Comparison of ENCODE assay signal across 23 cellular contexts in genomic region chr11:72808415-72808814, GRCh38. TPM values are rescaled to one million over a fixed set of nuclear protein-coding genes. Genes with fewer than 3 reads are reported as not detected.
A peak's percentile ranks its signal among the peaks of the same experiment; 100 is the strongest.
DNase-seq lines count a peak whose midpoint lies in the region; ATAC-seq and TF ChIP-seq lines count a peak whose summit lies in the region.
"Had no signal": no experiment of that assay in that cellular context is flagged by ENCODE, and none has a peak within 500 bp of the region (broad histone marks: within the 10 kb centered on the region; RNA-seq: fewer than 3 reads in every experiment).

No MANE protein-coding gene starts in this region.

- intact Hi-C loops in colonic mucosa (cut with DNase I) (no loop called here), left colon (cut with DNase I, micrococcal nuclease) (no loop called here)

- TF ChIP-seq CTCF in HL-60 (IDR thresholded peaks at IDR 0.05; ENCODE audit: insufficient read depth, low read length) (no peak), colonic mucosa (IDR thresholded peaks at IDR 0.05) (no peak), osteoblast (IDR thresholded peaks at IDR 0.05; ENCODE audit: extremely low read depth, low read depth, low read length) (no peak)

- H3K4me1 ChIP-seq in BLaER1 treated with 17β-estradiol and CSF1 and Interleukin-3, amounts not matched to agents 10 nM and 100 nM: peaks cover 47 to 93% (median 84%) of the 10 kb centered on the region in 10 experiments
- H3K4me1 ChIP-seq in colonic mucosa (peaks cover 11% of the 10 kb centered on the region), osteoblast (ENCODE audit: insufficient read depth, low read length) (peaks cover 36% of the 10 kb centered on the region)

- DNase-seq in HL-60 (ENCODE audit: low read depth in 1 of 2, low spot score in 1 of 2) (no peak), colonic mucosa (no peak), osteoblast (ENCODE audit: insufficient read length, low spot score, missing footprints) (peak; percentile 82), left colon (no peak), amniotic stem cell (lab: John Stamatoyannopoulos, UW) (no peak), GDM1 (lab: John Stamatoyannopoulos, UW) (no peak), DMS153 treated with DMSO at 0.1 percent for 48 hours (lab: John Stamatoyannopoulos, UW; ENCODE audit: unreplicated experiment) (no peak)
- DNase-seq: activated CD4-positive, alpha-beta T cell treated with anti-CD3 and anti-CD28 coated beads for 4 hours; activated naive CD4-positive, alpha-beta T cell treated with Interleukin-2 at 50 U/mL for 16 hours; activated T-cell treated with anti-CD3 and anti-CD28 coated beads, Interleukin-2, amount 50 U/mL, for 4 hours; DMS79; GOT3; head of caudate nucleus; kidney glomerular epithelial cell; MM.1S; NCI-H524; RPMI8226; stimulated activated CD4-positive, alpha-beta T cell treated with anti-CD3 and anti-CD28 coated beads, Interleukin-12 subunit alpha, Interleukin-12 subunit beta, amount 100 ng/mL, for 4 hours; stimulated activated naive CD8-positive, alpha-beta T cell treated with anti-CD3 and anti-CD28 coated beads, Interleukin-15, Interleukin-2, amounts not matched to agents 100 U/mL and 50 U/mL, for 24 hours had no signal

- ATAC-seq in left colon: no peak
- ATAC-seq: activated T-cell treated with anti-CD3 and anti-CD28 coated beads, Interleukin-2, amount 50 U/mL, for 4 hours had no signal

- peaks cover 17 to 58% (median 38%) of the 10 kb centered on the region in 11 experiments for H3K36me3 ChIP-seq in BLaER1 treated with 17β-estradiol and CSF1 and Interleukin-3, amounts not matched to agents 10 nM and 100 nM
- no peaks in the 10 kb centered on the region for H3K36me3 ChIP-seq in colonic mucosa
- H3K36me3 ChIP-seq in osteoblast (ENCODE audit: insufficient read depth, low read length): peaks cover 17% of the 10 kb centered on the region
- H3K36me3 ChIP-seq: cardiac muscle cell, thoracic aorta had no signal

- peak overlapping the region; percentile 9 to 100 (median 96) for H3K4me2 ChIP-seq in BLaER1 treated with 17β-estradiol and CSF1 and Interleukin-3, amounts not matched to agents 10 nM and 100 nM
- no peak overlapping the region for H3K4me2 ChIP-seq in osteoblast (ENCODE audit: insufficient read depth, low read length)

- peak overlapping the region in 6 of 10 experiments; percentile 25 to 92 (median 54); a peak in 8 of 20 replicates for H3K4me3 ChIP-seq in BLaER1 treated with 17β-estradiol and CSF1 and Interleukin-3, amounts not matched to agents 10 nM and 100 nM
- H3K4me3 ChIP-seq in HL-60 (replicated peaks; ENCODE audit: insufficient read depth, low read length) (no peak overlapping the region), colonic mucosa (no peak overlapping the region), osteoblast (ENCODE audit: insufficient read depth, low read length) (no peak overlapping the region)
- H3K4me3 ChIP-seq: cardiac muscle cell, SK-N-MC, thoracic aorta had no signal

- H2AFZ ChIP-seq in osteoblast (ENCODE audit: low read length): no peak overlapping the region

- H4K20me1 ChIP-seq in BLaER1 treated with 17β-estradiol and CSF1 and Interleukin-3, amounts not matched to agents 10 nM and 100 nM: no peaks in the 10 kb centered on the region; a peak in 2 of 22 replicates
- H4K20me1 ChIP-seq in osteoblast (ENCODE audit: insufficient read depth, low read length): peaks cover 3% of the 10 kb centered on the region

- peak overlapping the region; percentile 78 to 100 (median 98) for H3K27ac ChIP-seq in BLaER1 treated with 17β-estradiol and CSF1 and Interleukin-3, amounts not matched to agents 10 nM and 100 nM
- H3K27ac ChIP-seq in HL-60 (replicated peaks) (peak overlapping the region; percentile 85), colonic mucosa (peak overlapping the region; percentile 53), osteoblast (ENCODE audit: low read depth, low read length) (peak overlapping the region; percentile 82)
- H3K27ac ChIP-seq: cardiac muscle cell, SK-N-MC, thoracic aorta had no signal

- peaks cover 18% of the 10 kb centered on the region for H3K79me2 ChIP-seq in osteoblast (ENCODE audit: insufficient read depth, low read length)

- peak overlapping the region; percentile 59 to 100 (median 96) for H3K9ac ChIP-seq in BLaER1 treated with 17β-estradiol and CSF1 and Interleukin-3, amounts not matched to agents 10 nM and 100 nM
- no peak overlapping the region for H3K9ac ChIP-seq in colonic mucosa (ENCODE audit: low read depth in 2 of 2, low read length in 2 of 2)

- peaks cover 0 to 17% (median 0%) of the 10 kb centered on the region in 11 experiments; a peak in 3 of 22 replicates for H3K9me3 ChIP-seq in BLaER1 treated with 17β-estradiol and CSF1 and Interleukin-3, amounts not matched to agents 10 nM and 100 nM (replicated peaks in 1 of 11)
- H3K9me3 ChIP-seq in colonic mucosa (no peaks in the 10 kb centered on the region), osteoblast (ENCODE audit: low read depth, low read length) (no peaks in the 10 kb centered on the region)
- H3K9me3 ChIP-seq: thoracic aorta had no signal

- no peaks in the 10 kb centered on the region for H3K27me3 ChIP-seq in BLaER1 treated with 17β-estradiol and CSF1 and Interleukin-3, amounts not matched to agents 10 nM and 100 nM
- no peaks in the 10 kb centered on the region for H3K27me3 ChIP-seq in HL-60 (ENCODE audit: insufficient read depth, poor library complexity, severe bottlenecking)
- H3K27me3 ChIP-seq in colonic mucosa: no peaks in the 10 kb centered on the region
- no peaks in the 10 kb centered on the region for H3K27me3 ChIP-seq in osteoblast (ENCODE audit: insufficient read depth, low read length)
- H3K27me3 ChIP-seq: cardiac muscle cell had no signal

RNA-seq across cellular contexts. Expression of gene ATG16L2, which starts 5.8 kb away (rescaled TPM):
- total RNA-seq in colonic mucosa (10 to 100 TPM; 43.5 to 51.3 TPM), osteoblast (11.9 and 12.4 TPM in 2 replicates), left colon (10 to 100 TPM; 44.4 to 54.2 TPM)

RNA-seq across cellular contexts. Expression of gene STARD10, which starts 14.6 kb away (rescaled TPM):
- total RNA-seq in colonic mucosa (100 to 1,000 TPM; 519 to 905 TPM), osteoblast (25.3 and 25.7 TPM in 2 replicates), left colon (100 to 1,000 TPM; 417 to 464 TPM)

RNA-seq across cellular contexts. Expression of gene ARAP1, which starts 56.2 kb away (rescaled TPM):
- total RNA-seq in colonic mucosa (10 to 100 TPM; 70.4 to 89.8 TPM), osteoblast (91.6 and 95.2 TPM in 2 replicates), left colon (10 to 100 TPM; 62.5 to 69.1 TPM)

Comparison
In these comparisons a context has a peak if more than half of its experiments do, and no peak if none do; other contexts are left out.
1. H3K4me3 ChIP-seq: peak in BLaER1 treated with 17β-estradiol and CSF1 and Interleukin-3, amounts not matched to agents 10 nM and 100 nM (6 of 10); none in HL-60 (single experiment), colonic mucosa (single experiment) and osteoblast (single experiment).
2. H3K9ac ChIP-seq: peak in BLaER1 treated with 17β-estradiol and CSF1 and Interleukin-3, amounts not matched to agents 10 nM and 100 nM (11 of 11); none in colonic mucosa (0 of 2).
3. RNA of gene STARD10, which starts 14.6 kb away (total RNA-seq): 519 to 905 TPM in colonic mucosa and 417 to 464 TPM in left colon; 25.3 to 25.7 TPM in osteoblast; every median in the first group is over 10 times any median in the second.
4. Peak in every context shown above with its lines, with median percentiles within 50 percentile points of each other: H3K27ac ChIP-seq.